1 cellular context compared by ENCODE assay signal in genomic region chr3:114445233-114445632, GRCh38.
TF ChIP-seq lines count a peak whose summit lies in the region.

No MANE protein-coding gene starts in this region.

TF ChIP-seq in SK-N-SH treated with all-trans-retinoic acid at 6 μM for 48 hours, 23 proteins besides CTCF, POLR2A, EP300 and RAD21 (continued from another document):
- no peak for TF ChIP-seq TSHZ2 (CRISPR knock-in tag; IDR thresholded peaks at IDR 0.05)
- TF ChIP-seq OSR1 (CRISPR knock-in tag; IDR thresholded peaks at IDR 0.05): no peak
- no peak for TF ChIP-seq TCF4 (CRISPR knock-in tag; IDR thresholded peaks at IDR 0.05; ENCODE audit: borderline replicate concordance)
- no peak for TF ChIP-seq CSDC2 (CRISPR knock-in tag; IDR thresholded peaks at IDR 0.05)
- TF ChIP-seq CSRNP3 (CRISPR knock-in tag; IDR thresholded peaks at IDR 0.05): no peak
